1 cellular context compared by ENCODE assay signal in genomic region chr6:110191477-110191876, GRCh38.
TF ChIP-seq lines count a peak whose summit lies in the region.

No MANE protein-coding gene starts in this region.

TF ChIP-seq in HepG2, 621 proteins besides CTCF, POLR2A, EP300 and RAD21:
- TF ChIP-seq MXD1 (CRISPR knock-in tag; IDR thresholded peaks at IDR 0.05) (no peak), CEBPZ (IDR thresholded peaks at IDR 0.05; ENCODE audit: low read length) (no peak), PLRG1 (conservative IDR thresholded peaks at IDR 0.05) (no peak), PHF20 (CRISPR knock-in tag; IDR thresholded peaks at IDR 0.05) (no peak), BRCA1 (CRISPR knock-in tag; IDR thresholded peaks at IDR 0.05) (no peak), NR2F6 (IDR thresholded peaks at IDR 0.05) (no peak), NR2F6 (CRISPR knock-in tag; IDR thresholded peaks at IDR 0.05) (no peak), ZNF644 (CRISPR knock-in tag; IDR thresholded peaks at IDR 0.05; ENCODE audit: low read depth) (no peak), ZNF567 (CRISPR knock-in tag; IDR thresholded peaks at IDR 0.05; ENCODE audit: borderline replicate concordance) (no peak), TFAP4 (IDR thresholded peaks at IDR 0.05; ENCODE audit: borderline replicate concordance, low read depth) (no peak), POGK (CRISPR knock-in tag; conservative IDR thresholded peaks at IDR 0.05) (no peak), MIER2 (CRISPR knock-in tag; IDR thresholded peaks at IDR 0.05) (no peak), XBP1 (CRISPR knock-in tag; IDR thresholded peaks at IDR 0.05) (no peak)
TF ChIP-seq in HepG2: peak in this region for 0.
